ENCODE assay signal across 8 cellular contexts in the genomic region with DNA sequence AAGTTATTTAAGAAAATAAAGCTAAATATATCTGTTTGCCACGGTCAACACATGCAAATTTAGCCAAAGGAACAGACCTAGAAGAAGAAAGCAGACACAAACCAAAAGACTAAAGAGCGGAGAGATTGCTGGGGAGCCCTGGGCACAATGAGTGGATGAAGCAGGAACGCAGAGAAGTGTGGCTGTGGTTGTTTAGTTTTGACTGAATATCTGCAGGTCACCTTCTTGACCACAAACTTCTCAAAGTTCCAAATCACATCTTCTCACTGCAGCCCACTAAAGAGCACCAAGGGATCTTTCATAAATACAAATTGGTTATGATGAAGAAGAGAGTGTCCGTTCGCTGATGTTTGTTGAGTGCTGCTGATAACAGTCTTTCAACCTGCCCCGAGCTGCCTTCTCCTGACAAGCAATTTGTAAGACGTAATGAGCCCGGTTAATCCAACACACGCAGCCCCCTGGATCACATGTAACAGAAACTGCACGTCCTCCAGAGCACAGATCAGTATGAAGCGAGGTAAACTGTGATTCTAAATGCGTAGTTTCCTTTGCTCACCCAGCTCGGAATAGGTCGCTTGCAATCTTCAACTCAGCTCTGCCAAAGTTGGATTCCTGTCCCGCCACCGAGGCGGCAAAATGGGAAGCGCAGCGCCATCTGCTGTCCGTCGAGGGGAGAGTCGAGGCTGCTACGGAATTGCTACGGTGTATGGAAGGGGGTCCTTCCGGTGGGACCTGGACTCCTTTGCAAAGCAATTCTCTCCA.
DNase-seq lines count a peak whose midpoint lies in the region; ATAC-seq lines count a peak whose summit lies in the region.

No MANE protein-coding gene starts in this region.

- no peaks in the 10 kb centered on the region for H3K36me3 ChIP-seq in mesenchymal stem cell (ENCODE audit: control insufficient read depth in 1 of 2, insufficient read depth in 2 of 2, low read depth in 1 of 2, low read length in 2 of 2)

- H3K79me1 ChIP-seq in mesenchymal stem cell (replicated peaks; ENCODE audit: low read length, poor library complexity, severe bottlenecking), result no peaks in the 10 kb centered on the region

- CTCF ChIA-PET in activated CD4-positive, alpha-beta memory T cell treated with anti-CD3 and anti-CD28 coated beads for 36 hours (lab: Charles Lee), result interaction anchor here (0.5 to 4.4 kb wide), 48 partner anchors 8 to 1472 kb away, joined by 3 to 33 read pairs (median 4); no protein-coding TSS in a partner anchor

- POLR2A ChIA-PET in activated CD4-positive, alpha-beta memory T cell treated with anti-CD3 and anti-CD28 coated beads for 36 hours (lab: Charles Lee), result no interaction called here

- no peaks in the 10 kb centered on the region for H3K36me3 Mint-ChIP-seq in activated CD4-positive, alpha-beta memory T cell treated with anti-CD3 and anti-CD28 coated beads for 36 hours

- peaks cover 8% of the 10 kb centered on the region for H3K4me1 Mint-ChIP-seq in activated CD4-positive, alpha-beta memory T cell treated with anti-CD3 and anti-CD28 coated beads for 36 hours (ENCODE audit: low read depth)

- no peak overlapping the region for H3K14ac ChIP-seq in mesenchymal stem cell (ENCODE audit: low read length in 2 of 2)

- H3K4me1 ChIP-seq in mesenchymal stem cell (ENCODE audit: control insufficient read depth, insufficient read depth, low read depth, low read length), result peaks cover 5% of the 10 kb centered on the region

- H3K27me3 ChIP-seq in mesenchymal stem cell (ENCODE audit: control insufficient read depth in 1 of 2, insufficient read depth in 1 of 2, low read length in 2 of 2), result no peaks in the 10 kb centered on the region

- peaks cover 10% of the 10 kb centered on the region for H3K27me3 Mint-ChIP-seq in activated CD4-positive, alpha-beta memory T cell treated with anti-CD3 and anti-CD28 coated beads for 36 hours

- H3K23ac ChIP-seq in mesenchymal stem cell (ENCODE audit: low read length in 2 of 2), result no peak overlapping the region

- 23% methylated on average over 21 of the region's 25 CpGs for WGBS in mesenchymal stem cell

- DNase-seq in AG08396 (ENCODE audit: low spot score), result peak; percentile 78
- peak; percentile 5 for DNase-seq in NCI-H524 treated with DMSO at 0.1 percent for 48 hours (lab: John Stamatoyannopoulos, UW)
- DNase-seq in activated CD4-positive, alpha-beta memory T cell treated with anti-CD3 and anti-CD28 coated beads for 36 hours, result peak; percentile 80
- DNase-seq in effector CD8-positive, alpha-beta T cell (lab: John Stamatoyannopoulos, UW), result peak; percentile 46
- DNase-seq in mesenchymal stem cell, result peak; percentile 65
- peak; percentile 25 for DNase-seq in stimulated activated CD8-positive, alpha-beta memory T cell treated with anti-CD3 and anti-CD28 coated beads, Interleukin-12 subunit alpha, Interleukin-12 subunit beta, amount 100 ng/mL, for 24 hours (ENCODE audit: extremely low read depth)

- H2AFZ ChIP-seq in mesenchymal stem cell (ENCODE audit: low read depth, low read length), result peak overlapping the region; percentile 54

- no peaks in the 10 kb centered on the region for H3K9me3 ChIP-seq in mesenchymal stem cell (ENCODE audit: control insufficient read depth, low read length)

- no peak overlapping the region for H2BK5ac ChIP-seq in mesenchymal stem cell (ENCODE audit: low read depth, low read length, poor library complexity, severe bottlenecking)

- peak overlapping the region in 1 of 2 experiments; percentile 75 for H3K4me3 ChIP-seq in mesenchymal stem cell (ENCODE audit: insufficient read depth in 1 of 2, low read depth in 1 of 2, low read length in 2 of 2)

- no peak overlapping the region for H2BK120ac ChIP-seq in mesenchymal stem cell (ENCODE audit: low read depth, low read length)

- H3K27ac ChIP-seq in mesenchymal stem cell (ENCODE audit: low read length, poor library complexity, severe bottlenecking), result no peak overlapping the region

- no peak overlapping the region for H2BK12ac ChIP-seq in mesenchymal stem cell (ENCODE audit: low read length in 2 of 2)

- H4K91ac ChIP-seq in mesenchymal stem cell (ENCODE audit: low read length), result no peak overlapping the region

- peak overlapping the region; percentile 60 for H3K9ac ChIP-seq in mesenchymal stem cell (ENCODE audit: low read length)

- no peak overlapping the region for H3K18ac ChIP-seq in mesenchymal stem cell (ENCODE audit: low read depth in 1 of 2, low read length in 2 of 2)

- no peak overlapping the region for H3K27ac Mint-ChIP-seq in activated CD4-positive, alpha-beta memory T cell treated with anti-CD3 and anti-CD28 coated beads for 36 hours

- no peak overlapping the region for H2BK15ac ChIP-seq in mesenchymal stem cell (ENCODE audit: low read depth, poor library complexity, severe bottlenecking)

- peak overlapping the region; percentile 68 for H3K4me2 ChIP-seq in mesenchymal stem cell (ENCODE audit: low read length, poor library complexity, severe bottlenecking)

- intact Hi-C loops in activated CD4-positive, alpha-beta memory T cell treated with anti-CD3 and anti-CD28 coated beads for 36 hours (cut with micrococcal nuclease), result loop anchor here (1.0 to 10.0 kb wide), 5 partner anchors 308 to 1078 kb away; no protein-coding TSS in a partner anchor

- no peak overlapping the region for H4K8ac ChIP-seq in mesenchymal stem cell (ENCODE audit: low read length)

- H3K4me3 Mint-ChIP-seq in activated CD4-positive, alpha-beta memory T cell treated with anti-CD3 and anti-CD28 coated beads for 36 hours, result peak overlapping the region; percentile 54

- ATAC-seq in GM18861 (IDR thresholded peaks at IDR 0.05; ENCODE audit: unreplicated experiment) (peak; percentile 95), HG03097 (IDR thresholded peaks at IDR 0.05; ENCODE audit: low FRiP score, unreplicated experiment) (peak; percentile 86)

- no peak overlapping the region for H3K4ac ChIP-seq in mesenchymal stem cell (ENCODE audit: low read depth in 1 of 2, low read length in 2 of 2)

- no peak overlapping the region for H2AK5ac ChIP-seq in mesenchymal stem cell (ENCODE audit: low read length, severe bottlenecking)

- no peaks in the 10 kb centered on the region for H3K9me3 Mint-ChIP-seq in activated CD4-positive, alpha-beta memory T cell treated with anti-CD3 and anti-CD28 coated beads for 36 hours

Comparison
In these comparisons a context has a peak if more than half of its experiments do, and no peak if none do; other contexts are left out.
1. DNase-seq: peak in every context shown above with its lines; median percentile 80 in activated CD4-positive, alpha-beta memory T cell treated with anti-CD3 and anti-CD28 coated beads for 36 hours; 78 in AG08396; 65 in mesenchymal stem cell; 46 in effector CD8-positive, alpha-beta T cell; 25 in stimulated activated CD8-positive, alpha-beta memory T cell treated with anti-CD3 and anti-CD28 coated beads, Interleukin-12 subunit alpha, Interleukin-12 subunit beta, amount 100 ng/mL, for 24 hours; 5 in NCI-H524 treated with DMSO at 0.1 percent for 48 hours.